Comparison of ENCODE assay signal across 10 cellular contexts in genomic region chr1:197911857-197912696, GRCh38. TPM values are rescaled to one million over a fixed set of nuclear protein-coding genes. Genes with fewer than 3 reads are reported as not detected.
A peak's percentile ranks its signal among the peaks of the same experiment; 100 is the strongest.
DNase-seq lines count a peak whose midpoint lies in the region; ATAC-seq and TF ChIP-seq lines count a peak whose summit lies in the region.
"Had no signal": no experiment of that assay in that cellular context is flagged by ENCODE, and none has a peak within 500 bp of the region (broad histone marks: within the 10 kb centered on the region; RNA-seq: fewer than 3 reads in every experiment).

No MANE protein-coding gene starts in this region.

- in situ Hi-C loops in G401 (cut with HindIII; ENCODE audit: low sequenced_read_pairs) = no loop called here

- ATAC-seq in effector memory CD8-positive, alpha-beta T cell (replicated peaks) = no peak
- ATAC-seq in psoas muscle = peak in 1 of 4 donors; percentile 15
- no peak for ATAC-seq in GM18861 (IDR thresholded peaks at IDR 0.05; ENCODE audit: unreplicated experiment)

- intact Hi-C loops in psoas muscle (cut with DNase I) = no loop called here

- peaks cover 52 to 60% of the 10 kb centered on the region in 2 donors for H3K4me1 Mint-ChIP-seq in effector memory CD8-positive, alpha-beta T cell (ENCODE audit: low read depth in 2 of 2)

- H3K27me3 Mint-ChIP-seq in effector memory CD8-positive, alpha-beta T cell = peaks cover 98 to 100% of the 10 kb centered on the region in 2 donors

- peak overlapping the region; percentile 77 to 85 for H3K4me3 Mint-ChIP-seq in effector memory CD8-positive, alpha-beta T cell

- H3K4me1 ChIP-seq in psoas muscle = peaks cover 45% of the 10 kb centered on the region

- peak overlapping the region; percentile 46 for H3K4me3 ChIP-seq in psoas muscle

- H3K36me3 Mint-ChIP-seq in effector memory CD8-positive, alpha-beta T cell (ENCODE audit: insufficient read depth) = peaks cover 18% of the 10 kb centered on the region

- no peaks in the 10 kb centered on the region for H3K9me3 Mint-ChIP-seq in effector memory CD8-positive, alpha-beta T cell

- 1 to 4% (median 3%) methylated on average over 43 to 46 of the region's 46 CpGs for WGBS in psoas muscle, 3 donors

- no peak overlapping the region for H3K27ac ChIP-seq in psoas muscle
- H3K27ac ChIP-seq: adrenal gland had no signal

- peaks cover 0 to 96% (median 76%) of the 10 kb centered on the region in 3 donors for H3K27me3 ChIP-seq in psoas muscle (ENCODE audit: insufficient read depth in 3 of 3, low read length in 2 of 3)

- H3K9me3 ChIP-seq in psoas muscle = no peaks in the 10 kb centered on the region
- H3K9me3 ChIP-seq: adrenal gland had no signal

- no peaks in the 10 kb centered on the region for H3K36me3 ChIP-seq in psoas muscle (ENCODE audit: insufficient read depth in 1 of 2, low read depth in 1 of 2)
- H3K36me3 ChIP-seq: adrenal gland had no signal

- DNase-seq in NCI-H748 (lab: John Stamatoyannopoulos, UW; ENCODE audit: unreplicated experiment) (peak; percentile 54), NCI-H748 treated with DMSO at 0.1 percent for 48 hours (lab: John Stamatoyannopoulos, UW) (no peak), NCI-H69 (lab: John Stamatoyannopoulos, UW) (peak; percentile 88), psoas muscle (no peak), G401 (ENCODE audit: low spot score) (no peak), T-helper 9 cell (no peak)
- no peak for DNase-seq in effector memory CD8-positive, alpha-beta T cell
- DNase-seq: adrenal gland had no signal

- H3K27ac Mint-ChIP-seq in effector memory CD8-positive, alpha-beta T cell = no peak overlapping the region

- TF ChIP-seq CTCF in psoas muscle (IDR thresholded peaks at IDR 0.05) = no peak

RNA-seq across cellular contexts. Expression of gene LHX9, which starts 5.1 kb away (rescaled TPM):
- under 1 TPM; 0.09 to 0.27 (median 0.13) TPM for total RNA-seq in psoas muscle
- polyA plus RNA-seq in psoas muscle = under 1 TPM in 2 of 3 donors, not detected in 1; 0.04 TPM
- total RNA-seq in G401 (2014; rRNA removed; shearing (Covaris generic)) = not detected in 2 replicates
- polyA plus RNA-seq: AG04450 had no signal

RNA-seq across cellular contexts. Expression of gene C1orf53, which starts 9.6 kb away (rescaled TPM):
- total RNA-seq in psoas muscle = 1 to 10 TPM in 3 of 4 donors, under 1 TPM in 1; 0.84 to 3.9 (median 1.8) TPM
- polyA plus RNA-seq in psoas muscle = 1 to 10 TPM; 2.0 to 4.3 (median 2.5) TPM
- total RNA-seq in G401 (2014; rRNA removed; shearing (Covaris generic)) = 0.49 and 1.1 TPM in 2 replicates

Comparison
In these comparisons a context has a peak if more than half of its experiments do, and no peak if none do; other contexts are left out.
1. DNase-seq: peak in NCI-H748 (single experiment) and NCI-H69 (single experiment); none in NCI-H748 treated with DMSO at 0.1 percent for 48 hours (single experiment), effector memory CD8-positive, alpha-beta T cell (0 of 3), psoas muscle (0 of 2), G401 (single experiment) and T-helper 9 cell (single experiment).